8 cellular contexts compared by ENCODE assay signal in genomic region chr19:12365094-12365371, GRCh38. TPM values are rescaled to one million over a fixed set of nuclear protein-coding genes. Genes with fewer than 3 reads are reported as not detected.
DNase-seq lines count a peak whose midpoint lies in the region; ATAC-seq, FAIRE-seq and TF ChIP-seq lines count a peak whose summit lies in the region.

No MANE protein-coding gene starts in this region.

- no peaks in the 10 kb centered on the region for H3K9me1 ChIP-seq in keratinocyte (ENCODE audit: control insufficient read depth, extremely low read depth, insufficient read depth, low read length)

- H4K20me1 ChIP-seq in keratinocyte (ENCODE audit: control insufficient read depth, extremely low read depth, insufficient read depth, low read length) = no peaks in the 10 kb centered on the region

- H3K79me2 ChIP-seq in keratinocyte (ENCODE audit: control insufficient read depth, insufficient read depth, low read length) = no peaks in the 10 kb centered on the region

- intact Hi-C loops in stomach (cut with DNase I; ENCODE audit: low total_unique reads) = no loop called here

- H3K9ac ChIP-seq in keratinocyte (ENCODE audit: control insufficient read depth, extremely low read depth, insufficient read depth, low read length) = peak overlapping the region; percentile 79

- peaks cover 13% of the 10 kb centered on the region for H3K9me3 ChIP-seq in KOPT-K1 (ENCODE audit: insufficient read depth, low read length, poor library complexity, severe bottlenecking)
- no peaks in the 10 kb centered on the region for H3K9me3 ChIP-seq in keratinocyte (ENCODE audit: control insufficient read depth, low read depth, low read length)
- no peaks in the 10 kb centered on the region for H3K9me3 ChIP-seq in stomach

- H3K4me1 ChIP-seq in keratinocyte (ENCODE audit: control insufficient read depth, extremely low read depth, insufficient read depth, low read length) (peaks cover 6% of the 10 kb centered on the region), stomach (peaks cover 0 to 21% (median 15%) of the 10 kb centered on the region in 4 donors)

- H3K36me3 ChIP-seq in KOPT-K1 (ENCODE audit: insufficient read depth, low read length) (no peaks in the 10 kb centered on the region), brain microvascular endothelial cell (replicated peaks) (no peaks in the 10 kb centered on the region), keratinocyte (ENCODE audit: control insufficient read depth in 2 of 2, extremely low read depth in 1 of 2, insufficient read depth in 2 of 2, low read length in 2 of 2) (no peaks in the 10 kb centered on the region), stomach (no peaks in the 10 kb centered on the region)

- peak overlapping the region; percentile 91 for H3K4me2 ChIP-seq in keratinocyte (ENCODE audit: control insufficient read depth, extremely low read depth, insufficient read depth, low read depth, low read length)

- H2AFZ ChIP-seq in keratinocyte (ENCODE audit: control insufficient read depth, low read length) = peak overlapping the region; percentile 92

- in situ Hi-C loops in brain microvascular endothelial cell (cut with HindIII; ENCODE audit: low pct_ligation_motif_present, low sequenced_read_pairs) = no loop called here

- DNase-seq in DMS 273 (lab: John Stamatoyannopoulos, UW; ENCODE audit: unreplicated experiment) (peak; percentile 61), DMS 273 treated with DMSO at 0.1 percent for 48 hours (lab: John Stamatoyannopoulos, UW) (no peak), brain microvascular endothelial cell (peak; percentile 12), keratinocyte (ENCODE audit: low read depth, low spot score) (no peak), stomach (peak; percentile 30)

- H3K27ac ChIP-seq in KOPT-K1 (ENCODE audit: low read depth, low read length, poor library complexity, severe bottlenecking) (peak overlapping the region; percentile 59), brain microvascular endothelial cell (peak overlapping the region; percentile 22), keratinocyte (ENCODE audit: control insufficient read depth, insufficient read depth, low read length) (peak overlapping the region; percentile 22), stomach (peak overlapping the region; percentile 78 to 93 (median 88))

- TF ChIP-seq POLR2A in stomach (IDR thresholded peaks at IDR 0.05) = no peak

- no peak for FAIRE-seq in keratinocyte (lab: Jason Lieb, UNC)

- no peak for TF ChIP-seq EP300 in stomach (IDR thresholded peaks at IDR 0.05)

- dilution Hi-C loops in keratinocyte (cut with MboI; ENCODE audit: extremely low pct_ligation_motif_present, low sequenced_read_pairs) = no loop called here

- H3K4me3 ChIP-seq in brain microvascular endothelial cell (ENCODE audit: low read depth, low read length) (peak overlapping the region; percentile 74), keratinocyte (ENCODE audit: control insufficient read depth in 2 of 3, extremely low read depth in 1 of 3, insufficient read depth in 2 of 3, low read depth in 1 of 3, low read length in 3 of 3) (peak overlapping the region; percentile 70 to 83 (median 75)), stomach (peak overlapping the region; percentile 68 to 92 (median 84))

- 0 to 2% (median 0%) methylated on average over 7 to 19 of the region's 19 CpGs for WGBS in stomach, 5 donors

- ATAC-seq in HG02571 (IDR thresholded peaks at IDR 0.05; ENCODE audit: unreplicated experiment) (no peak), GM18907 (IDR thresholded peaks at IDR 0.05; ENCODE audit: unreplicated experiment) (no peak)

- no peak for TF ChIP-seq CTCF in brain microvascular endothelial cell (IDR thresholded peaks at IDR 0.05; ENCODE audit: low read depth, low read length, missing control alignments)
- TF ChIP-seq CTCF in keratinocyte (optimal IDR thresholded peaks at IDR 0.05 in 1 of 3, IDR thresholded peaks at IDR 0.05 in 1 of 3, conservative IDR thresholded peaks at IDR 0.05 in 1 of 3; ENCODE audit: extremely low read depth in 1 of 3, insufficient read depth in 2 of 3, low read length in 3 of 3) = no peak
- TF ChIP-seq CTCF in stomach (IDR thresholded peaks at IDR 0.05) = no peak

- H3K27me3 ChIP-seq in brain microvascular endothelial cell (replicated peaks) (no peaks in the 10 kb centered on the region), keratinocyte (ENCODE audit: control insufficient read depth, extremely low read depth, insufficient read depth, low read length) (no peaks in the 10 kb centered on the region), stomach (no peaks in the 10 kb centered on the region)

RNA-seq across cellular contexts. Expression of gene ZNF442, which starts 0.5 kb away (rescaled TPM):
- polyA plus RNA-seq in keratinocyte = 0.53 to 0.89 TPM (median 0.70 TPM) in 3 replicates
- polyA plus RNA-seq in keratinocyte (2011; ENCODE audit: low read depth) = 1.2 TPM
- polyA plus RNA-seq in keratinocyte (2011; cell fraction: cytosol; rRNA removed) = 0.30 and 0.72 TPM in 2 replicates
- 0.83 and 0.98 TPM in 2 replicates for polyA plus RNA-seq in keratinocyte (2011; cell fraction: nucleus; rRNA removed)
- polyA plus RNA-seq in keratinocyte (2012; ENCODE audit: low replicate concordance) = 0.22 and 1.2 TPM in 2 replicates
- 0.10 to 1.9 TPM (median 0.96 TPM) in 3 replicates for polyA minus RNA-seq in keratinocyte
- polyA minus RNA-seq in keratinocyte (2011; cell fraction: cytosol; rRNA and poly(A)+ RNA removed) = 0.96 TPM
- polyA minus RNA-seq in keratinocyte (2011; cell fraction: nucleus; rRNA and poly(A)+ RNA removed) = 1.5 and 1.9 TPM in 2 replicates
- total RNA-seq in stomach = 1 to 10 TPM in 4 of 5 donors, not detected in 1; 2.3 to 7.8 (median 3.0) TPM
- 1 to 10 TPM in 2 of 3 donors, under 1 TPM in 1; 0.31 to 2.0 (median 1.1) TPM for polyA plus RNA-seq in stomach

RNA-seq across cellular contexts. Expression of gene ZNF563, which starts 31.6 kb away (rescaled TPM):
- 3.2 to 4.7 TPM (median 3.8 TPM) in 3 replicates for polyA plus RNA-seq in keratinocyte
- 7.0 TPM for polyA plus RNA-seq in keratinocyte (2011; ENCODE audit: low read depth)
- 2.7 and 4.8 TPM in 2 replicates for polyA plus RNA-seq in keratinocyte (2011; cell fraction: cytosol; rRNA removed)
- polyA plus RNA-seq in keratinocyte (2011; cell fraction: nucleus; rRNA removed) = 5.1 and 5.8 TPM in 2 replicates
- polyA plus RNA-seq in keratinocyte (2012; ENCODE audit: low replicate concordance) = 4.1 and 4.2 TPM in 2 replicates
- 1.1 to 5.8 TPM (median 4.4 TPM) in 3 replicates for polyA minus RNA-seq in keratinocyte
- polyA minus RNA-seq in keratinocyte (2011; cell fraction: cytosol; rRNA and poly(A)+ RNA removed) = 5.2 TPM
- polyA minus RNA-seq in keratinocyte (2011; cell fraction: nucleus; rRNA and poly(A)+ RNA removed) = 3.6 TPM in 2 replicates
- 1 to 10 TPM in 4 of 5 donors, under 1 TPM in 1; 0.58 to 9.4 (median 3.1) TPM for total RNA-seq in stomach
- 1 to 10 TPM in 2 of 3 donors, under 1 TPM in 1; 0.76 to 1.7 (median 1.4) TPM for polyA plus RNA-seq in stomach

RNA-seq across cellular contexts. Expression of gene ZNF799, which starts 36.0 kb away (rescaled TPM):
- polyA plus RNA-seq in keratinocyte (1.6 to 3.1 TPM (median 2.2 TPM) in 3 replicates), stomach (1 to 10 TPM; 2.2 to 3.5 (median 2.9) TPM)
- 1.7 TPM for polyA plus RNA-seq in keratinocyte (2011; ENCODE audit: low read depth)
- polyA plus RNA-seq in keratinocyte (2011; cell fraction: cytosol; rRNA removed) = 0.95 and 1.8 TPM in 2 replicates
- polyA plus RNA-seq in keratinocyte (2011; cell fraction: nucleus; rRNA removed) = 4.8 and 5.0 TPM in 2 replicates
- 1.2 and 1.7 TPM in 2 replicates for polyA plus RNA-seq in keratinocyte (2012; ENCODE audit: low replicate concordance)
- polyA minus RNA-seq in keratinocyte = 0.49 to 3.6 TPM (median 1.4 TPM) in 3 replicates
- 1.3 TPM for polyA minus RNA-seq in keratinocyte (2011; cell fraction: cytosol; rRNA and poly(A)+ RNA removed)
- polyA minus RNA-seq in keratinocyte (2011; cell fraction: nucleus; rRNA and poly(A)+ RNA removed) = 4.1 and 6.9 TPM in 2 replicates
- total RNA-seq in stomach = 1 to 10 TPM in 4 of 5 donors, under 1 TPM in 1; 0.45 to 6.7 (median 2.9) TPM

Comparison
In these comparisons a context has a peak if more than half of its experiments do, and no peak if none do; other contexts are left out.
1. DNase-seq: peak in DMS 273 (single experiment), brain microvascular endothelial cell (single experiment) and stomach (single experiment); none in DMS 273 treated with DMSO at 0.1 percent for 48 hours (single experiment) and keratinocyte (single experiment).
2. H3K27ac ChIP-seq: peak in every context shown above with its lines; median percentile 88 in stomach; 59 in KOPT-K1; 22 in brain microvascular endothelial cell; 22 in keratinocyte.
3. Peak in every context shown above with its lines, with median percentiles within 50 percentile points of each other: H3K4me3 ChIP-seq.